In the genomic region with DNA sequence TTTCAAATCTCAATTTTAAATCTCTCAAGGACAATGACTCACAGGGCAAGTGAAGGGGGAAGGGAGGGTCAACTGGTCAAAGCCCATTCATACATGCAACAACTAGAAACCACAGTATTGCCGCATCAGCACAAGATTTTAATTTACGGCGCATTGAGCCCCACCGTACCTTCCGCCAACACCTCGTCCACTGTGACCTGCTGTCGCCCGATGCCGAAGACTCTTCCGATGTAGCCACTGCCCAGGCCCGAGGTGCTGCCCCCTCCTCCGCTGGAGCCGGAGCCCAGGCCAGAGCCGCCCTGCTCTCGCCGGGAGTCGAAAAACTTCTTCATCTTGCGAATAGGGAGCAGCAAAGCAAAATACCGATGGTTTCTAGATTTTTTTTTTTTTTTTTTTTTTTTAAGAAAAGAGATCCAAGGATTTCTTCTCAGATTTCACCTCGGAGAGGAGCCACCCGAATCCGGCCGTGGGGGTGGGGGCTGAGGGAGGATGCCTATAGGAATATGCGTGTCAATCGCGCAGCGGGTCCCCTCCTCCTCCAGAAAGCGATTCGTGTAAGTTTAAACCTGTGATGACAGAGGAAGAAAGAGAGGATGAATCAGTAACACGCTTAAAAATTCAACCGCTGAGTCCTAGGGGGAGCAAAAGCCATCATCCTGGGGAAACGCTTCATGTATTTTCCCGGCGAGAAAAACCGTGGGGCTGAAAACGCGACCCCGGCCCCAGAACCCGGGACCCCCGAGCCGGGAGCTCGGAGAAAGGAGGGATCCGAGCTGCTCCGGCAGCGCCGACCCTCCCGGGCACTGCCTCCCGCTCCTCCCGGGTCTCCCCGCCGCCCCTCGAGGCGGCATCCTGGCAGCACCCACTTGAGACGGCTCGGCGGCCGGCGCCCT, we compare ENCODE assay signal across 8 cellular contexts. TPM values are rescaled to one million over a fixed set of nuclear protein-coding genes. Genes with fewer than 3 reads are reported as not detected.
DNase-seq lines count a peak whose midpoint lies in the region; ATAC-seq lines count a peak whose summit lies in the region.

No MANE protein-coding gene starts in this region.

- H3K27me3 ChIP-seq in endocrine pancreas (ENCODE audit: control insufficient read depth, insufficient read depth, low read length) = no peaks in the 10 kb centered on the region

- peak; percentile 60 for DNase-seq in AG20443 (ENCODE audit: low spot score)
- DNase-seq in H4 (ENCODE audit: low spot score) = peak; percentile 52
- DNase-seq in NCI-H69 (lab: John Stamatoyannopoulos, UW) = peak; percentile 60
- peak; percentile 57 for DNase-seq in activated CD8-positive, alpha-beta T cell treated with anti-CD3 and anti-CD28 coated beads, Interleukin-2, amount 10 ng/mL, durations not matched to agents 7 days and 5 days
- DNase-seq in midbrain (lab: John Stamatoyannopoulos, UW) = peak; percentile 49
- peak; percentile 49 for DNase-seq in stimulated activated CD8-positive, alpha-beta memory T cell treated with anti-CD3 and anti-CD28 coated beads, Interleukin-4, amount 100 ng/mL, for 24 hours (ENCODE audit: low read depth)

- no peaks in the 10 kb centered on the region for H3K27me3 Mint-ChIP-seq in activated CD8-positive, alpha-beta T cell treated with anti-CD3 and anti-CD28 coated beads, Interleukin-2, amount 10 ng/mL, durations not matched to agents 7 days and 5 days (ENCODE audit: low read depth)

- H3K36me3 Mint-ChIP-seq in activated CD8-positive, alpha-beta T cell treated with anti-CD3 and anti-CD28 coated beads, Interleukin-2, amount 10 ng/mL, durations not matched to agents 7 days and 5 days (ENCODE audit: low read depth) = peaks cover 50% of the 10 kb centered on the region

- POLR2A ChIA-PET in activated CD8-positive, alpha-beta T cell treated with anti-CD3 and anti-CD28 coated beads, Interleukin-2, amount 10 ng/mL, durations not matched to agents 7 days and 5 days (lab: Charles Lee) = interaction anchor here (0.7 to 3.9 kb wide), 13 partner anchors 9 to 266 kb away, joined by 3 to 22 read pairs (median 6); no protein-coding TSS in a partner anchor

- H3K4me3 ChIP-seq in endocrine pancreas (ENCODE audit: control insufficient read depth, insufficient read depth, low read length) = peak overlapping the region; percentile 94

- H3K9ac ChIP-seq in endocrine pancreas (ENCODE audit: control insufficient read depth, insufficient read depth, low read length) = peak overlapping the region; percentile 82

- H3K9me3 Mint-ChIP-seq in activated CD8-positive, alpha-beta T cell treated with anti-CD3 and anti-CD28 coated beads, Interleukin-2, amount 10 ng/mL, durations not matched to agents 7 days and 5 days (ENCODE audit: insufficient read depth) = no peaks in the 10 kb centered on the region

- peak overlapping the region; percentile 92 for H3K4me3 Mint-ChIP-seq in activated CD8-positive, alpha-beta T cell treated with anti-CD3 and anti-CD28 coated beads, Interleukin-2, amount 10 ng/mL, durations not matched to agents 7 days and 5 days

- no peaks in the 10 kb centered on the region for H3K9me3 ChIP-seq in endocrine pancreas (ENCODE audit: control insufficient read depth, low read length)

- H3K4me1 Mint-ChIP-seq in activated CD8-positive, alpha-beta T cell treated with anti-CD3 and anti-CD28 coated beads, Interleukin-2, amount 10 ng/mL, durations not matched to agents 7 days and 5 days (ENCODE audit: low read depth) = peaks cover 62% of the 10 kb centered on the region

- H3K4me1 ChIP-seq in endocrine pancreas (ENCODE audit: control insufficient read depth, insufficient read depth, low read length) = peaks cover 4% of the 10 kb centered on the region

- H3K36me3 ChIP-seq in endocrine pancreas (ENCODE audit: control insufficient read depth, insufficient read depth, low read length) = no peaks in the 10 kb centered on the region

- ATAC-seq in activated CD8-positive, alpha-beta T cell treated with anti-CD3 and anti-CD28 coated beads, Interleukin-2, amount 10 ng/mL, durations not matched to agents 7 days and 5 days = peak; percentile 7
- no peak for ATAC-seq in GM21367 (IDR thresholded peaks at IDR 0.05; ENCODE audit: unreplicated experiment)

- peak overlapping the region; percentile 94 for H3K27ac Mint-ChIP-seq in activated CD8-positive, alpha-beta T cell treated with anti-CD3 and anti-CD28 coated beads, Interleukin-2, amount 10 ng/mL, durations not matched to agents 7 days and 5 days

- CTCF ChIA-PET in activated CD8-positive, alpha-beta T cell treated with anti-CD3 and anti-CD28 coated beads, Interleukin-2, amount 10 ng/mL, durations not matched to agents 7 days and 5 days (lab: Charles Lee) = interaction anchor here (0.5 to 4.7 kb wide), 11 partner anchors 16 to 206 kb away, joined by 3 to 45 read pairs (median 15); partner anchors contain the start of gene NFU1

RNA-seq across cellular contexts. Expression of gene AAK1, which starts 0.6 kb away (rescaled TPM):
- 11.5 and 19.8 TPM in 2 replicates for total RNA-seq in H4 (2014; rRNA removed; shearing (Covaris generic))
- total RNA-seq in activated CD8-positive, alpha-beta T cell treated with anti-CD3 and anti-CD28 coated beads, Interleukin-2, amount 10 ng/mL, durations not matched to agents 7 days and 5 days = 100 to 1,000 TPM; 105 to 107 TPM
